In the genomic region with DNA sequence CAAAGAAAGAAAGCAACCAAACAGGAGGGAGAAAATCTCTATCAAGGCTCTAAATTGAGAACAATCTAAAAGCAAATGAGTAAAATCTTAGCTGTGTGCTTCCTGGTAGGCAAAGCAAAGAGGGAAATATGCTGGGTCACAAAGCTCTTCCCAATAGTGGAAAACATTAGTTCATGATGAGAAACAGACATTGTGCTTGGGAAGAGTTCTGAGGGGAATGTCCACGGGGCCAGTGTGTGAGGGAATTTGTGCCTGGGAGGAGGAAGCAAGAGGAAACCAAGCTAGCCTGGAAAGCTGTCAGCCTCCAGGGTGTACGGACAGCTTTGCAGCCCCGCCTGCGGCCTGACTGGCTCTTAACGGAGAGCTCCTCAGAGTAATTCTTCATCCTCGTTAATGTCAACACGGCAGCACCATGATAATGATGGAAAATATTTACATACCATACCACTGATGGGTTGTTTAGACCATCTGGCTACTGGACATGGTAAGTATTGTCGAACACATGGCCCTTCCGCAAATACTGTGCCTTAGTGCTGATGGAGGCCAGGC, we compare ENCODE assay signal across 15 cellular contexts. TPM values are rescaled to one million over a fixed set of nuclear protein-coding genes. Genes with fewer than 3 reads are reported as not detected.
DNase-seq lines count a peak whose midpoint lies in the region; ATAC-seq, FAIRE-seq and TF ChIP-seq lines count a peak whose summit lies in the region.
"Had no signal": no experiment of that assay in that cellular context is flagged by ENCODE, and none has a peak within 500 bp of the region (broad histone marks: within the 10 kb centered on the region; RNA-seq: fewer than 3 reads in every experiment).

No MANE protein-coding gene starts in this region.

- intact Hi-C loops in upper lobe of right lung (cut with DNase I): no loop called here

- TF ChIP-seq POLR2A in Peyer's patch (IDR thresholded peaks at IDR 0.05): no peak

- H3K9me3 ChIP-seq in Peyer's patch (no peaks in the 10 kb centered on the region), mucosa of rectum (ENCODE audit: control insufficient read depth in 2 of 2, low read length in 2 of 2) (no peaks in the 10 kb centered on the region), upper lobe of right lung (no peaks in the 10 kb centered on the region)
- H3K9me3 ChIP-seq: BLaER1 treated with 17β-estradiol and CSF1 and Interleukin-3, amounts not matched to agents 10 nM and 100 nM had no signal

- H3K4me1 ChIP-seq in Peyer's patch: peaks cover 0 to 29% (median 3%) of the 10 kb centered on the region in 4 donors
- peaks cover 20 to 33% of the 10 kb centered on the region in 2 donors for H3K4me1 ChIP-seq in mucosa of rectum (ENCODE audit: control insufficient read depth in 2 of 2, insufficient read depth in 2 of 2, low read length in 2 of 2)
- peaks cover 35% of the 10 kb centered on the region for H3K4me1 ChIP-seq in upper lobe of right lung

- H3K27me3 ChIP-seq in Peyer's patch (no peaks in the 10 kb centered on the region), mucosa of rectum (ENCODE audit: control insufficient read depth in 2 of 2, insufficient read depth in 2 of 2, low read length in 2 of 2) (no peaks in the 10 kb centered on the region), upper lobe of right lung (no peaks in the 10 kb centered on the region)
- H3K27me3 ChIP-seq: BLaER1 treated with 17β-estradiol and CSF1 and Interleukin-3, amounts not matched to agents 10 nM and 100 nM had no signal

- FAIRE-seq in RCC 7860 (lab: Jason Lieb, UNC): no peak
- FAIRE-seq: bronchial epithelial cell had no signal

- no peak for ATAC-seq in upper lobe of right lung
- ATAC-seq in GM21423 (IDR thresholded peaks at IDR 0.05; ENCODE audit: unreplicated experiment): no peak

- H3K4me3 ChIP-seq in Peyer's patch: no peak overlapping the region
- H3K4me3 ChIP-seq in mucosa of rectum (ENCODE audit: low read length in 2 of 2): no peak overlapping the region
- no peak overlapping the region for H3K4me3 ChIP-seq in upper lobe of right lung
- H3K4me3 ChIP-seq: BLaER1 treated with 17β-estradiol and CSF1 and Interleukin-3, amounts not matched to agents 10 nM and 100 nM had no signal

- in situ Hi-C loops in KBM-7 (cut with MboI; ENCODE audit: low pct_unique_long_range_greater_than_20kb, low sequenced_read_pairs): no loop called here

- H3K36me3 ChIP-seq in Peyer's patch: no peaks in the 10 kb centered on the region
- no peaks in the 10 kb centered on the region for H3K36me3 ChIP-seq in mucosa of rectum (ENCODE audit: control insufficient read depth in 2 of 2, insufficient read depth in 2 of 2, low read length in 2 of 2)
- H3K36me3 ChIP-seq in upper lobe of right lung: no peaks in the 10 kb centered on the region

- peak overlapping the region in 3 of 4 donors; percentile 32 to 44 (median 36) for H3K27ac ChIP-seq in Peyer's patch
- H3K27ac ChIP-seq in mucosa of rectum (ENCODE audit: low read depth in 2 of 2, low read length in 2 of 2): peak overlapping the region; percentile 57 to 69
- no peak overlapping the region for H3K27ac ChIP-seq in upper lobe of right lung
- H3K27ac ChIP-seq: BLaER1 treated with 17β-estradiol and CSF1 and Interleukin-3, amounts not matched to agents 10 nM and 100 nM; parathyroid adenoma had no signal

- TF ChIP-seq CTCF in Peyer's patch (IDR thresholded peaks at IDR 0.05): no peak
- no peak for TF ChIP-seq CTCF in upper lobe of right lung (IDR thresholded peaks at IDR 0.05)

- peak; percentile 35 for DNase-seq in AG08395 (ENCODE audit: low spot score)
- peak; percentile 86 for DNase-seq in EH (ENCODE audit: low read depth)
- DNase-seq in Peyer's patch: no peak
- no peak for DNase-seq in KBM-7
- no peak for DNase-seq in upper lobe of right lung
- no peak for DNase-seq in RCC 7860 (ENCODE audit: low spot score)
- DNase-seq: activated CD4-positive, alpha-beta T cell treated with anti-CD3 and anti-CD28 coated beads, Interleukin-2, amount 10 ng/mL, durations not matched to agents 24 days and 14 days; activated effector memory CD4-positive, alpha-beta T cell treated with Interleukin-2 at 50 U/mL for 16 hours; NCI-H1048; SW 1271 had no signal

- H3K9ac ChIP-seq in mucosa of rectum (ENCODE audit: low read depth in 1 of 2, low read length in 2 of 2): no peak overlapping the region
- H3K9ac ChIP-seq: BLaER1 treated with 17β-estradiol and CSF1 and Interleukin-3, amounts not matched to agents 10 nM and 100 nM; parathyroid adenoma had no signal

RNA-seq across cellular contexts. Expression of a gene that starts 32.4 kb away (rescaled TPM):
- total RNA-seq in Peyer's patch: 10 to 100 TPM; 12.3 to 37.0 (median 23.6) TPM
- total RNA-seq in upper lobe of right lung: 25.9 TPM

Comparison
In these comparisons a context has a peak if more than half of its experiments do, and no peak if none do; other contexts are left out.
1. DNase-seq: peak in AG08395 (single experiment) and EH (single experiment); none in Peyer's patch (0 of 3), KBM-7 (single experiment), upper lobe of right lung (single experiment) and RCC 7860 (single experiment).